In the genomic region with DNA sequence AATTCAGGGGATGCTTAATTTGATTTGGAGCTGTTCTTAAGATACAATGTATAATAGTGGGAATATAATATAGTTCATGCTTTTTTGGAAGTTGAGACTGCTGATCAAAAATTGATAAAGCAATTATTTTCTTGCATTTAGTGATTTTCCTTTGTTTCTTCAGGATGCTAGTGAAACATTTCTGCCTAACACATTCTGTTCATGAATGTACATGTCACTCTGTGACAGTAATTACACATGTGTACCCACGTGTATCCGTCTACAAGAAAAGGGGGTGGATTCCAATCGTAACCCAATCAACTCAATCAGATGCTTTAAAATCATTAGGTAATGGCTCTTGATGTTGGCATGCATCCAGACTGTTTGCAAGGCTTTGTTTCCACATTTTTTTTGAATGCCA, we compare ENCODE assay signal across 19 cellular contexts.
"Had no signal": no experiment of that assay in that cellular context is flagged by ENCODE, and none has a peak within 500 bp of the region (broad histone marks: within the 10 kb centered on the region; RNA-seq: fewer than 3 reads in every experiment).

No MANE protein-coding gene starts in this region.

- H3K4me1 ChIP-seq: testis had no signal

- H3K36me3 Mint-ChIP-seq: naive B cell; stimulated activated naive B cell treated with anti-CD40 and anti-IgM and Interleukin-4, amounts not matched to agents 10 μg/mL and 1 μg/mL and 100 μg/mL, for 72 hours had no signal

- H3K9me3 Mint-ChIP-seq: dendritic cell treated with granulocyte-macrophage colony-stimulating factor and Interleukin-4, amounts not matched to agents 40 ng/mL and 50 ng/mL, for 4 days; naive B cell; nephron; stimulated activated naive B cell treated with anti-CD40 and anti-IgM and Interleukin-4, amounts not matched to agents 10 μg/mL and 1 μg/mL and 100 μg/mL, for 72 hours; stimulated activated naive CD8-positive, alpha-beta T cell treated with anti-CD3 and anti-CD28 coated beads, Interleukin-15, amount 100 ng/mL, for 72 hours had no signal

- H3K4me3 Mint-ChIP-seq: dendritic cell treated with granulocyte-macrophage colony-stimulating factor and Interleukin-4, amounts not matched to agents 40 ng/mL and 50 ng/mL, for 4 days; naive B cell; nephron; stimulated activated naive B cell treated with anti-CD40 and anti-IgM and Interleukin-4, amounts not matched to agents 10 μg/mL and 1 μg/mL and 100 μg/mL, for 72 hours; stimulated activated naive CD8-positive, alpha-beta T cell treated with anti-CD3 and anti-CD28 coated beads, Interleukin-15, amount 100 ng/mL, for 72 hours had no signal

- DNase-seq: esophagus squamous epithelium; foreskin fibroblast; left colon; left ventricle myocardium superior; mesendoderm; naive B cell; posterior cingulate gyrus; spleen; stimulated activated CD4-positive, alpha-beta T cell treated with anti-CD3 and anti-CD28 coated beads, Interleukin-15, amount 100 ng/mL, for 24 hours; stimulated activated CD4-positive, alpha-beta T cell treated with anti-CD3 and anti-CD28 coated beads, Interleukin-1b, Interleukin-23, amount 100 ng/mL, for 48 hours; stimulated activated CD4-positive, alpha-beta T cell treated with anti-CD3 and anti-CD28 coated beads, Interleukin-4, amount 100 ng/mL, for 4 hours; stimulated activated naive B cell treated with anti-CD40 and anti-IgM and Interleukin-4, amounts not matched to agents 10 μg/mL and 1 μg/mL and 100 μg/mL, for 72 hours; stimulated activated naive CD8-positive, alpha-beta T cell treated with anti-CD3 and anti-CD28 coated beads, Interleukin-15, amount 100 ng/mL, for 72 hours; testis; transverse colon had no signal

- H3K27me3 ChIP-seq: gastroesophageal sphincter, testis had no signal

- ATAC-seq: gastroesophageal sphincter; left colon; left ventricle myocardium superior; sciatic nerve; stimulated activated naive B cell treated with anti-CD40 and anti-IgM and Interleukin-4, amounts not matched to agents 10 μg/mL and 1 μg/mL and 100 μg/mL, for 72 hours; stimulated activated naive CD8-positive, alpha-beta T cell treated with anti-CD3 and anti-CD28 coated beads, Interleukin-15, amount 100 ng/mL, for 72 hours had no signal

- H3K9me3 ChIP-seq: esophagus squamous epithelium, gastroesophageal sphincter, spleen, testis, transverse colon had no signal

- H3K36me3 ChIP-seq: esophagus squamous epithelium, gastroesophageal sphincter, spleen, transverse colon had no signal

- H3K27ac Mint-ChIP-seq: dendritic cell treated with granulocyte-macrophage colony-stimulating factor and Interleukin-4, amounts not matched to agents 40 ng/mL and 50 ng/mL, for 4 days; naive B cell; nephron; stimulated activated naive B cell treated with anti-CD40 and anti-IgM and Interleukin-4, amounts not matched to agents 10 μg/mL and 1 μg/mL and 100 μg/mL, for 72 hours; stimulated activated naive CD8-positive, alpha-beta T cell treated with anti-CD3 and anti-CD28 coated beads, Interleukin-15, amount 100 ng/mL, for 72 hours had no signal

- H3K27ac ChIP-seq: esophagus squamous epithelium, gastroesophageal sphincter, spleen, testis, transverse colon had no signal

- H3K4me3 ChIP-seq: esophagus squamous epithelium, gastroesophageal sphincter, spleen, testis, transverse colon had no signal

- H3K27me3 Mint-ChIP-seq: dendritic cell treated with granulocyte-macrophage colony-stimulating factor and Interleukin-4, amounts not matched to agents 40 ng/mL and 50 ng/mL, for 4 days; stimulated activated naive CD8-positive, alpha-beta T cell treated with anti-CD3 and anti-CD28 coated beads, Interleukin-15, amount 100 ng/mL, for 72 hours had no signal
